ENCODE assay signal across 16 cellular contexts in the genomic region with DNA sequence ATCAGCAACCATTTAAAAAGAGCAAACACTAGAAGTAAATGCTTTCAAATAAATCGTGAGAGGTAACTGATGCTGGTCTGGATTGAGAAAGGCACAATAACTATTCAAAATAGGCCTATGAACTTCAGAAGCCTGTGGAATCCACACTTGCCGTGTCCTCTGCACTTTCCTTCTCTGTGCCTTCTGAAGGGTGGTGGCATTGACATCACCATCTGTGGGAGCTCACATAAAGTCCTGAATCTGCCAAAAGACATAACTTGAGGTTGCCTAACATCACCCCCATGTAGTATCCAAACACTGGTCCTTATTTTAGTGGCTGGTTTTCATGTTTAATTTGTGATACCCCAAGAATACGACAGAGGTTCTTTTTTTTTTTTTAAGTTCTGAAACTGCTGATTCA. TPM values are rescaled to one million over a fixed set of nuclear protein-coding genes. Genes with fewer than 3 reads are reported as not detected.
DNase-seq lines count a peak whose midpoint lies in the region; ATAC-seq, FAIRE-seq and TF ChIP-seq lines count a peak whose summit lies in the region.
"Had no signal": no experiment of that assay in that cellular context is flagged by ENCODE, and none has a peak within 500 bp of the region (broad histone marks: within the 10 kb centered on the region; RNA-seq: fewer than 3 reads in every experiment).

No MANE protein-coding gene starts in this region.

- H3K4me3 ChIP-seq in CD8-positive, alpha-beta T cell (ENCODE audit: low read depth, low read length), result no peak overlapping the region
- no peak overlapping the region for H3K4me3 ChIP-seq in MM.1S (ENCODE audit: low read length)
- no peak overlapping the region for H3K4me3 ChIP-seq in astrocyte (ENCODE audit: insufficient read depth, low read depth, low read length)
- H3K4me3 ChIP-seq in neutrophil (ENCODE audit: low read depth in 1 of 2, low read length in 1 of 2), result no peak overlapping the region
- H3K4me3 ChIP-seq: heart left ventricle, psoas muscle, thoracic aorta had no signal

- H3K9me2 ChIP-seq in MM.1S (replicated peaks; ENCODE audit: insufficient read depth, low read length), result no peaks in the 10 kb centered on the region

- H4K20me1 ChIP-seq in MM.1S (ENCODE audit: insufficient read depth, low read length) (no peaks in the 10 kb centered on the region), astrocyte (ENCODE audit: insufficient read depth, low read length) (no peaks in the 10 kb centered on the region)

- TF ChIP-seq CTCF in CD8-positive, alpha-beta T cell (IDR thresholded peaks at IDR 0.05), result no peak
- TF ChIP-seq CTCF in MM.1S (IDR thresholded peaks at IDR 0.05; ENCODE audit: low read length), result no peak
- TF ChIP-seq CTCF in astrocyte (IDR thresholded peaks at IDR 0.05; ENCODE audit: insufficient read depth, low read depth, low read length), result no peak
- TF ChIP-seq CTCF in neutrophil (IDR thresholded peaks at IDR 0.05), result no peak

- CTCF ChIA-PET in CD8-positive, alpha-beta T cell (lab: Charles Lee), result interaction anchor here (0.7 to 3.0 kb wide), 5 partner anchors 8 to 48 kb away, joined by 3 to 11 read pairs (median 6); no protein-coding TSS in a partner anchor

- H3K27me3 Mint-ChIP-seq in CD8-positive, alpha-beta T cell (ENCODE audit: low read depth), result no peaks in the 10 kb centered on the region
- H3K27me3 Mint-ChIP-seq in astrocyte (ENCODE audit: low read depth, unreplicated experiment), result no peaks in the 10 kb centered on the region

- peak overlapping the region; percentile 12; the same call in 1 of the 2 replicates for H3K9ac ChIP-seq in MM.1S (ENCODE audit: low read length)
- no peak overlapping the region for H3K9ac ChIP-seq in astrocyte (ENCODE audit: low read length)

- H3K79me2 ChIP-seq in MM.1S (ENCODE audit: low read length), result peaks cover 100% of the 10 kb centered on the region
- peaks cover under 1% of the 10 kb centered on the region for H3K79me2 ChIP-seq in astrocyte (ENCODE audit: insufficient read depth, low read length)

- peaks cover 92% of the 10 kb centered on the region for H3K4me1 ChIP-seq in CD8-positive, alpha-beta T cell (ENCODE audit: insufficient read depth, low read length)
- H3K4me1 ChIP-seq in MM.1S (ENCODE audit: low read length) (peaks cover 99% of the 10 kb centered on the region), astrocyte (ENCODE audit: insufficient read depth, low read length) (peaks cover 38% of the 10 kb centered on the region), neutrophil (ENCODE audit: control insufficient read depth in 1 of 2, insufficient read depth in 1 of 2, low read depth in 1 of 2, low read length in 1 of 2) (peaks cover 69 to 73% of the 10 kb centered on the region in 2 experiments)

- no peaks in the 10 kb centered on the region for H3K9me3 Mint-ChIP-seq in CD8-positive, alpha-beta T cell
- no peaks in the 10 kb centered on the region for H3K9me3 Mint-ChIP-seq in astrocyte (ENCODE audit: unreplicated experiment)

- no peak for ATAC-seq in CD8-positive, alpha-beta T cell
- ATAC-seq in GM18867 (IDR thresholded peaks at IDR 0.05; ENCODE audit: unreplicated experiment), result no peak
- ATAC-seq: esophagus mucosa, heart left ventricle, psoas muscle had no signal

- peaks cover 48% of the 10 kb centered on the region for H3K36me3 Mint-ChIP-seq in CD8-positive, alpha-beta T cell
- H3K36me3 Mint-ChIP-seq in astrocyte (ENCODE audit: low read depth, unreplicated experiment), result peaks cover 8% of the 10 kb centered on the region

- peak overlapping the region; percentile 54 for H3K4me2 ChIP-seq in MM.1S (ENCODE audit: low read depth, low read length)
- H3K4me2 ChIP-seq in astrocyte (ENCODE audit: low read length), result no peak overlapping the region

- no peaks in the 10 kb centered on the region for H3K36me3 ChIP-seq in CD8-positive, alpha-beta T cell (ENCODE audit: insufficient read depth, low read length)
- H3K36me3 ChIP-seq in MM.1S (replicated peaks; ENCODE audit: insufficient read depth, low read length) (0 out of 2 replicates have a peak, but pooled peaks cover 5% of the 10 kb centered on the region), astrocyte (ENCODE audit: insufficient read depth, low read length) (no peaks in the 10 kb centered on the region), neutrophil (no peaks in the 10 kb centered on the region)
- H3K36me3 ChIP-seq: thoracic aorta had no signal

- H3K9me3 ChIP-seq in CD8-positive, alpha-beta T cell (ENCODE audit: low read length), result no peaks in the 10 kb centered on the region
- no peaks in the 10 kb centered on the region for H3K9me3 ChIP-seq in MM.1S (replicated peaks; ENCODE audit: insufficient read depth, low read length)
- H3K9me3 ChIP-seq in astrocyte (ENCODE audit: insufficient read depth, low read depth, low read length), result no peaks in the 10 kb centered on the region
- no peaks in the 10 kb centered on the region for H3K9me3 ChIP-seq in neutrophil
- H3K9me3 ChIP-seq: heart left ventricle, psoas muscle, thoracic aorta had no signal

- peak overlapping the region; percentile 30 for H3K4me3 Mint-ChIP-seq in CD8-positive, alpha-beta T cell
- no peak overlapping the region for H3K4me3 Mint-ChIP-seq in astrocyte (ENCODE audit: unreplicated experiment)

- FAIRE-seq in astrocyte (lab: Jason Lieb, UNC), result no peak

- intact Hi-C loops in CD8-positive, alpha-beta T cell (cut with DNase I, micrococcal nuclease), result no loop called here

- no peak overlapping the region for H3K27ac ChIP-seq in CD8-positive, alpha-beta T cell (ENCODE audit: low read depth, low read length)
- H3K27ac ChIP-seq in MM.1S (ENCODE audit: low read length) (peak overlapping the region; percentile 98), astrocyte (ENCODE audit: low read depth, low read length) (no peak overlapping the region), neutrophil (peak overlapping the region; percentile 97)
- H3K27ac ChIP-seq: psoas muscle, thoracic aorta had no signal

- H3K27ac Mint-ChIP-seq in CD8-positive, alpha-beta T cell, result peak overlapping the region; percentile 97
- peak overlapping the region; percentile 26 for H3K27ac Mint-ChIP-seq in astrocyte (ENCODE audit: unreplicated experiment)

- H2AFZ ChIP-seq in MM.1S (ENCODE audit: low read length), result no peak overlapping the region
- no peak overlapping the region for H2AFZ ChIP-seq in astrocyte (ENCODE audit: low read depth, low read length)

- H3F3A ChIP-seq in MM.1S (ENCODE audit: insufficient read depth, low read length), result peaks cover 50% of the 10 kb centered on the region

- POLR2A ChIA-PET in CD8-positive, alpha-beta T cell (lab: Charles Lee), result interaction anchor here (1.1 to 11.1 kb wide), 7 partner anchors 10 to 59 kb away, joined by 3 to 132 read pairs (median 6); partner anchors contain the start of gene IRF1

- peaks cover 95% of the 10 kb centered on the region for H3K4me1 Mint-ChIP-seq in CD8-positive, alpha-beta T cell (ENCODE audit: low read depth)
- peaks cover 67% of the 10 kb centered on the region for H3K4me1 Mint-ChIP-seq in astrocyte (ENCODE audit: low read depth, unreplicated experiment)

- H3K27me3 ChIP-seq in CD8-positive, alpha-beta T cell (ENCODE audit: insufficient read depth, low read length), result no peaks in the 10 kb centered on the region
- H3K27me3 ChIP-seq in MM.1S (replicated peaks; ENCODE audit: insufficient read depth, low read length) (no peaks in the 10 kb centered on the region), astrocyte (ENCODE audit: insufficient read depth, low read length) (no peaks in the 10 kb centered on the region), neutrophil (no peaks in the 10 kb centered on the region)
- H3K27me3 ChIP-seq: heart left ventricle had no signal

- DNase-seq in CD8-positive, alpha-beta T cell, result peak in 1 of 7 experiments; percentile 17
- DNase-seq in MM.1S (no peak), astrocyte (ENCODE audit: low read depth) (no peak), NCI-H2107 (lab: John Stamatoyannopoulos, UW) (no peak), kidney glomerular epithelial cell (lab: John Stamatoyannopoulos, UW) (no peak)
- DNase-seq: amniotic stem cell, C1 segment of cervical spinal cord, NCI-H1930, NCI-H82, psoas muscle, T-helper 9 cell had no signal

RNA-seq across cellular contexts. Expression of gene IRF1, which starts 59.8 kb away (rescaled TPM):
- 1,000 to 10,000 TPM; 1,214 to 1,250 TPM for total RNA-seq in CD8-positive, alpha-beta T cell
- total RNA-seq in astrocyte, result 39.7 and 42.5 TPM in 2 replicates

Comparison
In these comparisons a context has a peak if more than half of its experiments do, and no peak if none do; other contexts are left out.
1. H3K27ac ChIP-seq: peak in MM.1S (single experiment) and neutrophil (single experiment); none in CD8-positive, alpha-beta T cell (single experiment) and astrocyte (single experiment).
2. RNA of gene IRF1, which starts 59.8 kb away (total RNA-seq): 1,214 to 1,250 TPM in CD8-positive, alpha-beta T cell; 39.7 to 42.5 TPM in astrocyte; every median in the first group is over 10 times any median in the second.